ENCODE assay signal across 16 cellular contexts in genomic region chr12:57861967-57862366, GRCh38. TPM values are rescaled to one million over a fixed set of nuclear protein-coding genes. Genes with fewer than 3 reads are reported as not detected.
DNase-seq lines count a peak whose midpoint lies in the region; ATAC-seq, FAIRE-seq and TF ChIP-seq lines count a peak whose summit lies in the region.
"Had no signal": no experiment of that assay in that cellular context is flagged by ENCODE, and none has a peak within 500 bp of the region (broad histone marks: within the 10 kb centered on the region; RNA-seq: fewer than 3 reads in every experiment).

No MANE protein-coding gene starts in this region.

- TF ChIP-seq CTCF in KMS-11 (conservative IDR thresholded peaks at IDR 0.05; ENCODE audit: low read depth, low read length): no peak
- no peak for TF ChIP-seq CTCF in adrenal gland (IDR thresholded peaks at IDR 0.05)
- TF ChIP-seq CTCF in keratinocyte (optimal IDR thresholded peaks at IDR 0.05 in 1 of 3, IDR thresholded peaks at IDR 0.05 in 1 of 3, conservative IDR thresholded peaks at IDR 0.05 in 1 of 3; ENCODE audit: extremely low read depth in 1 of 3, insufficient read depth in 2 of 3, low read length in 3 of 3): no peak

- H3K9ac ChIP-seq in KMS-11 (no peak overlapping the region), keratinocyte (ENCODE audit: control insufficient read depth, extremely low read depth, insufficient read depth, low read length) (no peak overlapping the region)

- peak overlapping the region; percentile 11; the same call in 1 of the 2 replicates for H3K27ac ChIP-seq in KMS-11
- H3K27ac ChIP-seq in adrenal gland: no peak overlapping the region
- peak overlapping the region; percentile 23 for H3K27ac ChIP-seq in keratinocyte (ENCODE audit: control insufficient read depth, insufficient read depth, low read length)
- H3K27ac ChIP-seq: SJCRH30 had no signal

- no peak for ATAC-seq in GM18907 (IDR thresholded peaks at IDR 0.05; ENCODE audit: unreplicated experiment)

- peak in 4 of 7 donors; percentile 60 to 70 (median 62) for DNase-seq in adrenal gland
- DNase-seq in keratinocyte (ENCODE audit: low read depth, low spot score): no peak
- DNase-seq in NCI-H526 (lab: John Stamatoyannopoulos, UW): no peak
- no peak for DNase-seq in DMS79 treated with DMSO at 0.1 percent for 48 hours (lab: John Stamatoyannopoulos, UW)
- no peak for DNase-seq in NCI-H510A treated with DMSO at 0.1 percent for 48 hours (lab: John Stamatoyannopoulos, UW)
- DNase-seq: CD4-positive, CD25-positive, alpha-beta regulatory T cell; COR-L47; DMS 273 treated with DMSO at 0.1 percent for 48 hours; NCI-H1105 treated with DMSO at 0.1 percent for 48 hours; NCI-H1694; NCI-H774; RPMI8226 had no signal

- dilution Hi-C loops in keratinocyte (cut with MboI; ENCODE audit: extremely low pct_ligation_motif_present, low sequenced_read_pairs): no loop called here

- H3K4me2 ChIP-seq in KMS-11: peak overlapping the region; percentile 5
- H3K4me2 ChIP-seq in keratinocyte (ENCODE audit: control insufficient read depth, extremely low read depth, insufficient read depth, low read depth, low read length): no peak overlapping the region

- FAIRE-seq in keratinocyte (lab: Jason Lieb, UNC): no peak
- FAIRE-seq: G401.6 had no signal

- 47 to 62% (median 57%) methylated on average over 3 to 4 of the region's 4 CpGs for WGBS in adrenal gland, 4 donors

- peak in 1 of 2 donors; percentile 7 for TF ChIP-seq POLR2A in adrenal gland (IDR thresholded peaks at IDR 0.05)

- intact Hi-C loops in adrenal gland (cut with DNase I): no loop called here

- H2AFZ ChIP-seq in KMS-11 (ENCODE audit: low read depth) (peak overlapping the region; percentile 20), keratinocyte (ENCODE audit: control insufficient read depth, low read length) (no peak overlapping the region)

- H3K4me1 ChIP-seq in KMS-11 (ENCODE audit: low read depth, poor library complexity, severe bottlenecking) (peaks cover 36% of the 10 kb centered on the region), adrenal gland (replicated peaks in 1 of 2) (peaks cover 13 to 17% of the 10 kb centered on the region in 2 donors), keratinocyte (ENCODE audit: control insufficient read depth, extremely low read depth, insufficient read depth, low read length) (peaks cover 16% of the 10 kb centered on the region)

- H3K79me2 ChIP-seq in KMS-11 (ENCODE audit: insufficient read depth, low read depth) (no peaks in the 10 kb centered on the region), keratinocyte (ENCODE audit: control insufficient read depth, insufficient read depth, low read length) (no peaks in the 10 kb centered on the region)

- H3K36me3 ChIP-seq in KMS-11 (ENCODE audit: insufficient read depth): no peaks in the 10 kb centered on the region
- no peaks in the 10 kb centered on the region for H3K36me3 ChIP-seq in adrenal gland (replicated peaks in 1 of 2)
- H3K36me3 ChIP-seq in keratinocyte (ENCODE audit: control insufficient read depth in 2 of 2, extremely low read depth in 1 of 2, insufficient read depth in 2 of 2, low read length in 2 of 2): no peaks in the 10 kb centered on the region
- H3K36me3 ChIP-seq: SJCRH30 had no signal

- H3K27me3 ChIP-seq in KMS-11 (ENCODE audit: insufficient read depth, low read depth): no peaks in the 10 kb centered on the region
- no peaks in the 10 kb centered on the region for H3K27me3 ChIP-seq in adrenal gland
- no peaks in the 10 kb centered on the region for H3K27me3 ChIP-seq in keratinocyte (ENCODE audit: control insufficient read depth, extremely low read depth, insufficient read depth, low read length)

- no peaks in the 10 kb centered on the region for H3K9me3 ChIP-seq in adrenal gland (replicated peaks in 1 of 3)
- no peaks in the 10 kb centered on the region for H3K9me3 ChIP-seq in keratinocyte (ENCODE audit: control insufficient read depth, low read depth, low read length)

- H3K9me1 ChIP-seq in keratinocyte (ENCODE audit: control insufficient read depth, extremely low read depth, insufficient read depth, low read length): no peaks in the 10 kb centered on the region

- H4K20me1 ChIP-seq in KMS-11 (ENCODE audit: insufficient read depth) (no peaks in the 10 kb centered on the region), keratinocyte (ENCODE audit: control insufficient read depth, extremely low read depth, insufficient read depth, low read length) (no peaks in the 10 kb centered on the region)

- H3K4me3 ChIP-seq in KMS-11 (IDR thresholded peaks at IDR 0.05; ENCODE audit: insufficient read depth, low read depth, low read length): no peak overlapping the region
- H3K4me3 ChIP-seq in adrenal gland: no peak overlapping the region
- H3K4me3 ChIP-seq in keratinocyte (ENCODE audit: control insufficient read depth in 2 of 3, extremely low read depth in 1 of 3, insufficient read depth in 2 of 3, low read depth in 1 of 3, low read length in 3 of 3): no peak overlapping the region
- H3K4me3 ChIP-seq: SJCRH30 had no signal

RNA-seq across cellular contexts. Expression of gene CTDSP2, which starts 15.4 kb away (rescaled TPM):
- total RNA-seq in adrenal gland: 100 to 1,000 TPM in 7 of 8 donors, 10 to 100 TPM in 1; 94.7 to 275 (median 252) TPM
- polyA plus RNA-seq in adrenal gland (10 to 100 TPM; 42.9 to 89.6 (median 51.3) TPM), keratinocyte (39.0 to 75.0 TPM (median 54.6 TPM) in 3 replicates)
- 38.5 TPM for polyA plus RNA-seq in keratinocyte (2011; ENCODE audit: low read depth)
- polyA plus RNA-seq in keratinocyte (2011; cell fraction: cytosol; rRNA removed): 61.4 and 68.1 TPM in 2 replicates
- 62.6 and 66.0 TPM in 2 replicates for polyA plus RNA-seq in keratinocyte (2011; cell fraction: nucleus; rRNA removed)
- 35.0 and 54.1 TPM in 2 replicates for polyA plus RNA-seq in keratinocyte (2012; ENCODE audit: low replicate concordance)
- 72.9 to 174 TPM (median 107 TPM) in 3 replicates for polyA minus RNA-seq in keratinocyte
- 36.8 TPM for polyA minus RNA-seq in keratinocyte (2011; cell fraction: cytosol; rRNA and poly(A)+ RNA removed)
- 28.5 and 40.3 TPM in 2 replicates for polyA minus RNA-seq in keratinocyte (2011; cell fraction: nucleus; rRNA and poly(A)+ RNA removed)

RNA-seq across cellular contexts. Expression of gene AVIL, which starts 43.4 kb away (rescaled TPM):
- total RNA-seq in adrenal gland: 1 to 10 TPM; 1.5 to 9.0 (median 3.9) TPM
- 10 to 100 TPM in 2 of 3 donors, 1 to 10 TPM in 1; 5.0 to 32.6 (median 27.9) TPM for polyA plus RNA-seq in adrenal gland
- 0.27 to 1.3 TPM (median 1.3 TPM) in 3 replicates for polyA plus RNA-seq in keratinocyte
- polyA plus RNA-seq in keratinocyte (2011; ENCODE audit: low read depth): 1.9 TPM
- polyA plus RNA-seq in keratinocyte (2011; cell fraction: cytosol; rRNA removed): 0.14 and 0.49 TPM in 2 replicates
- polyA plus RNA-seq in keratinocyte (2011; cell fraction: nucleus; rRNA removed): 5.3 and 5.4 TPM in 2 replicates
- 0.66 and 2.7 TPM in 2 replicates for polyA plus RNA-seq in keratinocyte (2012; ENCODE audit: low replicate concordance)
- polyA minus RNA-seq in keratinocyte: 1.3 to 2.7 TPM in 2 of 3 replicates, not detected in the other
- not detected for polyA minus RNA-seq in keratinocyte (2011; cell fraction: cytosol; rRNA and poly(A)+ RNA removed)
- polyA minus RNA-seq in keratinocyte (2011; cell fraction: nucleus; rRNA and poly(A)+ RNA removed): 1.2 and 1.3 TPM in 2 replicates

Comparison
In these comparisons a context has a peak if more than half of its experiments do, and no peak if none do; other contexts are left out.
1. H3K27ac ChIP-seq: peak in KMS-11 (single experiment) and keratinocyte (single experiment); none in adrenal gland (0 of 5).
2. DNase-seq: peak in adrenal gland (4 of 7); none in keratinocyte (single experiment), NCI-H526 (0 of 2), DMS79 treated with DMSO at 0.1 percent for 48 hours (single experiment) and NCI-H510A treated with DMSO at 0.1 percent for 48 hours (single experiment).